ENCODE assay signal across 1 cellular context in genomic region chr1:50750021-50750619, GRCh38.
TF ChIP-seq lines count a peak whose summit lies in the region.

No MANE protein-coding gene starts in this region.

TF ChIP-seq in K562, 482 proteins besides CTCF, POLR2A, EP300 and RAD21 (continued from another document):
- TF ChIP-seq REST (CRISPR knock-in tag; IDR thresholded peaks at IDR 0.05; ENCODE audit: low read depth), result no peak
- no peak for TF ChIP-seq TCFL5 (CRISPR knock-in tag; conservative IDR thresholded peaks at IDR 0.05)
- TF ChIP-seq ZNF668 (CRISPR knock-in tag; IDR thresholded peaks at IDR 0.05), result no peak
- no peak for TF ChIP-seq NR2C2 (CRISPR knock-in tag; IDR thresholded peaks at IDR 0.05)
- no peak for TF ChIP-seq NR2C2 (tag; IDR thresholded peaks at IDR 0.05)
- no peak for TF ChIP-seq RBM17 (IDR thresholded peaks at IDR 0.05; ENCODE audit: borderline replicate concordance, low read depth, low read length)
- TF ChIP-seq ASH1L (IDR thresholded peaks at IDR 0.05; ENCODE audit: borderline replicate concordance, low read depth, partially characterized antibody), result no peak
- no peak for TF ChIP-seq TGIF2 (CRISPR knock-in tag; IDR thresholded peaks at IDR 0.05)
- TF ChIP-seq, protein P1, sequence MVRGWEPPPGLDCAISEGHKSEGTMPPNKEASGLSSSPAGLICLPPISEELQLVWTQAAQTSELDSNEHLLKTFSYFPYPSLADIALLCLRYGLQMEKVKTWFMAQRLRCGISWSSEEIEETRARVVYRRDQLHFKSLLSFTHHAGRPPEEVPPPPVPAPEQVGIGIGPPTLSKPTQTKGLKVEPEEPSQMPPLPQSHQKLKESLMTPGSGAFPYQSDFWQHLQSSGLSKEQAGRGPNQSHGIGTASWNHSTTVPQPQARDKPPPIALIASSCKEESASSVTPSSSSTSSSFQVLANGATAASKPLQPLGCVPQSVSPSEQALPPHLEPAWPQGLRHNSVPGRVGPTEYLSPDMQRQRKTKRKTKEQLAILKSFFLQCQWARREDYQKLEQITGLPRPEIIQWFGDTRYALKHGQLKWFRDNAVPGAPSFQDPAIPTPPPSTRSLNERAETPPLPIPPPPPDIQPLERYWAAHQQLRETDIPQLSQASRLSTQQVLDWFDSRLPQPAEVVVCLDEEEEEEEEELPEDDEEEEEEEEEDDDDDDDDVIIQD (CRISPR knock-in tag; IDR thresholded peaks at IDR 0.05), result no peak
- no peak for TF ChIP-seq HDAC3 (IDR thresholded peaks at IDR 0.05; ENCODE audit: borderline replicate concordance, partially characterized antibody)
- no peak for TF ChIP-seq ZNF253 (CRISPR knock-in tag; conservative IDR thresholded peaks at IDR 0.05)
- TF ChIP-seq STAG1 (CRISPR knock-in tag; IDR thresholded peaks at IDR 0.05; ENCODE audit: borderline replicate concordance), result no peak
- TF ChIP-seq FOXP4 (CRISPR knock-in tag; IDR thresholded peaks at IDR 0.05; ENCODE audit: borderline replicate concordance), result no peak
